Comparison of ENCODE assay signal across 12 cellular contexts in the genomic region with DNA sequence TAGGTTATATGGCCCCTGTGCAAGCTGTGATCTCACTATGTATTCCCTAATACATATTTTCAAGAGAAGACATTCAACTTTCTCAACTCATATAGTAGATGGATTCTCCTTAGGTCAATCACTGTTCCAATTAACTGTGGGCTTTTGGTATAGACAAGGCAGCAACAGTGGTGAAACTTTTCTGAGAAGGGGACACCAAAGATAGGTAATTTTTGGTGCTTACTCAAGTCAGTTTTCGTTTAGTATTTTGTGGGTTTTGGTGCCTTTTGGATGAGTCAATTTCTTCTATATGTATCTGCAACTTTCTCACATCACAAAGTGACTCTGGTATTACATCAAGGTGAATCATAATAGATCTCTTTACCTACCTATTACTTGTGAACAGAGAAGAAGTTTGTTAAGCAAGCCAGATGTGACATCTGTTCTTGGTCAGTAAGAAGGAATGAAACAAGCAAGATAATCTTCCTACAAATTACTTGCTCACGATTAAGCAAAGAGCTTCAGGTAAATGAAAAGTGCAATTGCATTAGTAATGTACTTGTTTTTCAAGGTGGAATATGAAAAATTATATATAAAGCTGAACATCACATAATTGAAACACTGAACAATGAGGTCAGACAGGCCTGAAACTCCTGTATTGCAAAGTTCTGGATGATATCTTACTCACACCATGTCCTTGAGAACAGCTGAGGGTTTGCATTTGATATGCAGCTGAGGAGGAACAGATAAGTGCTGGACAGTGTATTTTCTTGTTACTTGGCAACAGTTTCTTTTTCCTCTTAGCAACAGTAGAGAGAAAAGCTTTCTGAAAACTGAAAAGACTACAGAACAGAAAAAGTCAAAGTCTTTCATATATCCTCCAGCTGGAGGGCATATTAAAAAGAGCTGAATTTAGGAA.
DNase-seq lines count a peak whose midpoint lies in the region; ATAC-seq and TF ChIP-seq lines count a peak whose summit lies in the region.
"Had no signal": no experiment of that assay in that cellular context is flagged by ENCODE, and none has a peak within 500 bp of the region (broad histone marks: within the 10 kb centered on the region; RNA-seq: fewer than 3 reads in every experiment).

No MANE protein-coding gene starts in this region.

- H3K36me3 Mint-ChIP-seq in activated CD4-positive, alpha-beta T cell treated with anti-CD3 and anti-CD28 coated beads for 36 hours (ENCODE audit: low read depth): no peaks in the 10 kb centered on the region
- H3K36me3 Mint-ChIP-seq: memory B cell had no signal

- peaks cover 5% of the 10 kb centered on the region for H3K9me3 Mint-ChIP-seq in activated CD4-positive, alpha-beta T cell treated with anti-CD3 and anti-CD28 coated beads for 36 hours (ENCODE audit: low read depth)

- no peak overlapping the region for H3K27ac Mint-ChIP-seq in activated CD4-positive, alpha-beta T cell treated with anti-CD3 and anti-CD28 coated beads for 36 hours
- H3K27ac Mint-ChIP-seq: activated naive CD4-positive, alpha-beta T cell treated with anti-CD3 and anti-CD28 coated beads for 36 hours; memory B cell had no signal

- no peaks in the 10 kb centered on the region for H3K27me3 ChIP-seq in RWPE2 (ENCODE audit: insufficient read depth, poor library complexity, severe bottlenecking)

- no peaks in the 10 kb centered on the region for H3K9me3 ChIP-seq in RWPE2 (ENCODE audit: severe bottlenecking)

- H3K27ac ChIP-seq in RWPE2 (ENCODE audit: poor library complexity, severe bottlenecking): no peak overlapping the region

- H3K4me1 ChIP-seq in RWPE2 (ENCODE audit: insufficient read depth, poor library complexity, severe bottlenecking): no peaks in the 10 kb centered on the region

- H3K4me3 ChIP-seq in RWPE2 (ENCODE audit: severe bottlenecking) (no peak overlapping the region), foreskin fibroblast (ENCODE audit: low read depth in 1 of 2, low read length in 2 of 2) (no peak overlapping the region), skeletal muscle cell (ENCODE audit: low read depth, low read length) (no peak overlapping the region)

- intact Hi-C loops in activated CD4-positive, alpha-beta T cell treated with anti-CD3 and anti-CD28 coated beads for 36 hours (cut with DNase I, micrococcal nuclease): loop anchor here in 1 of 2 experiments (10.0 kb wide), 1 partner anchor 1475 kb away; the partner anchor contains the start of gene CD96

- peaks cover 18% of the 10 kb centered on the region for H3K4me1 Mint-ChIP-seq in activated CD4-positive, alpha-beta T cell treated with anti-CD3 and anti-CD28 coated beads for 36 hours
- H3K4me1 Mint-ChIP-seq: memory B cell had no signal

- TF ChIP-seq CTCF in RWPE2 (IDR thresholded peaks at IDR 0.05; ENCODE audit: poor library complexity, severe bottlenecking) (no peak), foreskin fibroblast (IDR thresholded peaks at IDR 0.05; ENCODE audit: low read depth, low read length) (no peak)

- POLR2A ChIA-PET in activated CD4-positive, alpha-beta T cell treated with anti-CD3 and anti-CD28 coated beads for 36 hours (lab: Charles Lee): no interaction called here

- DNase-seq in activated CD4-positive, alpha-beta T cell treated with anti-CD3 and anti-CD28 coated beads for 36 hours: no peak
- no peak for DNase-seq in activated CD4-positive, alpha-beta T cell treated with anti-CD3 and anti-CD28 coated beads, Interleukin-2, amount 50 U/mL, for 1 hour
- DNase-seq in RWPE2 (ENCODE audit: low spot score) (no peak), foreskin fibroblast (peak; percentile 10 to 20), skeletal muscle cell (ENCODE audit: low read depth) (peak; percentile 17), HT-29 (ENCODE audit: low spot score) (no peak), hypothalamus (lab: John Stamatoyannopoulos, UW) (no peak)
- DNase-seq: activated naive CD4-positive, alpha-beta T cell treated with anti-CD3 and anti-CD28 coated beads for 36 hours; NCI-H1694 had no signal

- H3K4me3 Mint-ChIP-seq in activated CD4-positive, alpha-beta T cell treated with anti-CD3 and anti-CD28 coated beads for 36 hours: no peak overlapping the region
- H3K4me3 Mint-ChIP-seq: activated naive CD4-positive, alpha-beta T cell treated with anti-CD3 and anti-CD28 coated beads for 36 hours; memory B cell had no signal

- no peaks in the 10 kb centered on the region for H3K36me3 ChIP-seq in RWPE2 (ENCODE audit: low read depth)

- CTCF ChIA-PET in activated CD4-positive, alpha-beta T cell treated with anti-CD3 and anti-CD28 coated beads for 36 hours (lab: Charles Lee): no interaction called here

- ATAC-seq in activated CD4-positive, alpha-beta T cell treated with anti-CD3 and anti-CD28 coated beads for 36 hours: peak; percentile 93
- peak; percentile 45; the same call in 1 of the 3 replicates for ATAC-seq in RWPE2 (ENCODE audit: low read depth)
- ATAC-seq in GM19467 (IDR thresholded peaks at IDR 0.05; ENCODE audit: unreplicated experiment): no peak
- ATAC-seq: sciatic nerve had no signal

- H3K27me3 Mint-ChIP-seq in activated CD4-positive, alpha-beta T cell treated with anti-CD3 and anti-CD28 coated beads for 36 hours: no peaks in the 10 kb centered on the region
- H3K27me3 Mint-ChIP-seq: memory B cell had no signal

Comparison
In these comparisons a context has a peak if more than half of its experiments do, and no peak if none do; other contexts are left out.
1. DNase-seq: peak in foreskin fibroblast (2 of 2) and skeletal muscle cell (single experiment); none in activated CD4-positive, alpha-beta T cell treated with anti-CD3 and anti-CD28 coated beads for 36 hours (single experiment), activated CD4-positive, alpha-beta T cell treated with anti-CD3 and anti-CD28 coated beads, Interleukin-2, amount 50 U/mL, for 1 hour (single experiment), RWPE2 (single experiment), HT-29 (single experiment) and hypothalamus (0 of 51).